ENCODE assay signal across 1 cellular context in genomic region chr13:29471551-29471950, GRCh38.
TF ChIP-seq lines count a peak whose summit lies in the region.

No MANE protein-coding gene starts in this region.

TF ChIP-seq in GM12878, 131 proteins besides CTCF, POLR2A, EP300 and RAD21 (continued from another document):
- TF ChIP-seq REST (IDR thresholded peaks at IDR 0.05; ENCODE audit: low read depth, low read length) = no peak
- no peak for TF ChIP-seq PML (IDR thresholded peaks at IDR 0.05; ENCODE audit: low read length)
- no peak for TF ChIP-seq ATF3 (IDR thresholded peaks at IDR 0.05; ENCODE audit: borderline replicate concordance, extremely low read depth, low read depth, low read length)
- no peak for TF ChIP-seq YBX1 (IDR thresholded peaks at IDR 0.05)
- no peak for TF ChIP-seq SPI1 (IDR thresholded peaks at IDR 0.05; ENCODE audit: borderline replicate concordance, insufficient read depth, low read depth, low read length)
- no peak for TF ChIP-seq USF1 (IDR thresholded peaks at IDR 0.05; ENCODE audit: borderline replicate concordance, extremely low read length, insufficient read depth, low read depth, low read length)
- TF ChIP-seq IRF5 (IDR thresholded peaks at IDR 0.05; ENCODE audit: borderline replicate concordance) = no peak
- no peak for TF ChIP-seq SMAD5 (IDR thresholded peaks at IDR 0.05; ENCODE audit: low read depth)
- TF ChIP-seq SMAD1 (IDR thresholded peaks at IDR 0.05; ENCODE audit: low read depth, partially characterized antibody) = no peak
- TF ChIP-seq CEBPZ (IDR thresholded peaks at IDR 0.05; ENCODE audit: low read depth, low read length) = no peak
- TF ChIP-seq SRF (IDR thresholded peaks at IDR 0.05; ENCODE audit: low read depth in 2 of 2, low read length in 2 of 2) = no peak
- no peak for TF ChIP-seq SREBF1 (IDR thresholded peaks at IDR 0.05; ENCODE audit: low read length)
- TF ChIP-seq BMI1 (IDR thresholded peaks at IDR 0.05; ENCODE audit: borderline replicate concordance) = no peak
- TF ChIP-seq TAF1 (IDR thresholded peaks at IDR 0.05; ENCODE audit: borderline replicate concordance, low read depth, low read length) = no peak
- TF ChIP-seq LARP7 (IDR thresholded peaks at IDR 0.05) = no peak
- TF ChIP-seq NR2F1 (conservative IDR thresholded peaks at IDR 0.05) = no peak
- TF ChIP-seq MTA3 (IDR thresholded peaks at IDR 0.05; ENCODE audit: borderline replicate concordance, low read length) = no peak
- TF ChIP-seq ZBTB33 (IDR thresholded peaks at IDR 0.05) = no peak
- TF ChIP-seq MEF2B (IDR thresholded peaks at IDR 0.05; ENCODE audit: partially characterized antibody, poor library complexity, severe bottlenecking) = no peak
